1 cellular context compared by ENCODE assay signal in the genomic region with DNA sequence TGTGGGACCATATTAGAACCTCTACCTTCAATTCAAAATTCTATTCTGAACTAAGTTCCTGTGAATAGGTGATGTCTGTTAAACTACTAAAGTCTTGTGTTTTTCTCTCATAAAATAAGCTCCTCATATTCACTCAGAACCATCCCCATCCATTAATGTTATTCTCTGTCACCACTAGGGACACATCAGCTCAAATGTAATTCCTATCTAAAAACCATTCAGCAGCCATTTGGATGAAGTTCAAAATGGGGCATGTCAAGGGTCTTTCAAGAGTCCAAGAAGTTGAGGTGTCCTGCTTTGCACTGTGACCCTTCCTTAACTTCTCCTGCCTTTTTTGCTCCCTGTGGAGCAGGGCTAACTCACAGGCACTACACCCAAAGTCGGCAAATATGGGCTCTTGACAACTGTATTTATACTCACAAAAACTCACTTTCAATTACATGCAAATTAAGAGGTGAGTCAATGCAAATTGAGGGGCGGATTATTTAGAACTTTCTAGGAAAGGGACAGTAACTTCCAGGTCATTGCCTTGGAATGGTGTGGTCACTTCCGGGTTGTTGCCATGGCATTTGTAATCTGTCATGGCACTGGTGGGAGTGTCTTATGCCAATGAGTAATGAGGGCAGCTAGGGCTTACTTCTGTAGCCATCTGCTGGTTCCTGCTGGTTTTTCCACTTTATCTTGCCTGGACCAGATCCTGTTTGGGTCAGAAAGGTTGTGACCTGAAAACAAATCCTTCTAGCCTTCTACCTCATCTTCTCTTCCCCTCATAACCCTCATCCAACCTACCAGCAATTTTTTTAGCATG.
A peak's percentile ranks its signal among the peaks of the same experiment; 100 is the strongest.
TF ChIP-seq lines count a peak whose summit lies in the region.

No MANE protein-coding gene starts in this region.

TF ChIP-seq in GM12878, 131 proteins besides CTCF, POLR2A, EP300 and RAD21 (continued from another document):
- TF ChIP-seq, protein P1, sequence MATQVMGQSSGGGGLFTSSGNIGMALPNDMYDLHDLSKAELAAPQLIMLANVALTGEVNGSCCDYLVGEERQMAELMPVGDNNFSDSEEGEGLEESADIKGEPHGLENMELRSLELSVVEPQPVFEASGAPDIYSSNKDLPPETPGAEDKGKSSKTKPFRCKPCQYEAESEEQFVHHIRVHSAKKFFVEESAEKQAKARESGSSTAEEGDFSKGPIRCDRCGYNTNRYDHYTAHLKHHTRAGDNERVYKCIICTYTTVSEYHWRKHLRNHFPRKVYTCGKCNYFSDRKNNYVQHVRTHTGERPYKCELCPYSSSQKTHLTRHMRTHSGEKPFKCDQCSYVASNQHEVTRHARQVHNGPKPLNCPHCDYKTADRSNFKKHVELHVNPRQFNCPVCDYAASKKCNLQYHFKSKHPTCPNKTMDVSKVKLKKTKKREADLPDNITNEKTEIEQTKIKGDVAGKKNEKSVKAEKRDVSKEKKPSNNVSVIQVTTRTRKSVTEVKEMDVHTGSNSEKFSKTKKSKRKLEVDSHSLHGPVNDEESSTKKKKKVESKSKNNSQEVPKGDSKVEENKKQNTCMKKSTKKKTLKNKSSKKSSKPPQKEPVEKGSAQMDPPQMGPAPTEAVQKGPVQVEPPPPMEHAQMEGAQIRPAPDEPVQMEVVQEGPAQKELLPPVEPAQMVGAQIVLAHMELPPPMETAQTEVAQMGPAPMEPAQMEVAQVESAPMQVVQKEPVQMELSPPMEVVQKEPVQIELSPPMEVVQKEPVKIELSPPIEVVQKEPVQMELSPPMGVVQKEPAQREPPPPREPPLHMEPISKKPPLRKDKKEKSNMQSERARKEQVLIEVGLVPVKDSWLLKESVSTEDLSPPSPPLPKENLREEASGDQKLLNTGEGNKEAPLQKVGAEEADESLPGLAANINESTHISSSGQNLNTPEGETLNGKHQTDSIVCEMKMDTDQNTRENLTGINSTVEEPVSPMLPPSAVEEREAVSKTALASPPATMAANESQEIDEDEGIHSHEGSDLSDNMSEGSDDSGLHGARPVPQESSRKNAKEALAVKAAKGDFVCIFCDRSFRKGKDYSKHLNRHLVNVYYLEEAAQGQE (IDR thresholded peaks at IDR 0.05; ENCODE audit: low read depth, low read length) = no peak
- TF ChIP-seq, protein P2, sequence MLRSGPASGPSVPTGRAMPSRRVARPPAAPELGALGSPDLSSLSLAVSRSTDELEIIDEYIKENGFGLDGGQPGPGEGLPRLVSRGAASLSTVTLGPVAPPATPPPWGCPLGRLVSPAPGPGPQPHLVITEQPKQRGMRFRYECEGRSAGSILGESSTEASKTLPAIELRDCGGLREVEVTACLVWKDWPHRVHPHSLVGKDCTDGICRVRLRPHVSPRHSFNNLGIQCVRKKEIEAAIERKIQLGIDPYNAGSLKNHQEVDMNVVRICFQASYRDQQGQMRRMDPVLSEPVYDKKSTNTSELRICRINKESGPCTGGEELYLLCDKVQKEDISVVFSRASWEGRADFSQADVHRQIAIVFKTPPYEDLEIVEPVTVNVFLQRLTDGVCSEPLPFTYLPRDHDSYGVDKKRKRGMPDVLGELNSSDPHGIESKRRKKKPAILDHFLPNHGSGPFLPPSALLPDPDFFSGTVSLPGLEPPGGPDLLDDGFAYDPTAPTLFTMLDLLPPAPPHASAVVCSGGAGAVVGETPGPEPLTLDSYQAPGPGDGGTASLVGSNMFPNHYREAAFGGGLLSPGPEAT (IDR thresholded peaks at IDR 0.05; ENCODE audit: low read depth) = no peak
- TF ChIP-seq CHD2 (IDR thresholded peaks at IDR 0.05; ENCODE audit: borderline replicate concordance, low read depth, low read length) = no peak
- TF ChIP-seq, protein P3, sequence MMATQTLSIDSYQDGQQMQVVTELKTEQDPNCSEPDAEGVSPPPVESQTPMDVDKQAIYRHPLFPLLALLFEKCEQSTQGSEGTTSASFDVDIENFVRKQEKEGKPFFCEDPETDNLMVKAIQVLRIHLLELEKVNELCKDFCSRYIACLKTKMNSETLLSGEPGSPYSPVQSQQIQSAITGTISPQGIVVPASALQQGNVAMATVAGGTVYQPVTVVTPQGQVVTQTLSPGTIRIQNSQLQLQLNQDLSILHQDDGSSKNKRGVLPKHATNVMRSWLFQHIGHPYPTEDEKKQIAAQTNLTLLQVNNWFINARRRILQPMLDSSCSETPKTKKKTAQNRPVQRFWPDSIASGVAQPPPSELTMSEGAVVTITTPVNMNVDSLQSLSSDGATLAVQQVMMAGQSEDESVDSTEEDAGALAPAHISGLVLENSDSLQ (IDR thresholded peaks at IDR 0.05) = peak; percentile 57
- no peak for TF ChIP-seq ZZZ3 (IDR thresholded peaks at IDR 0.05; ENCODE audit: control insufficient read depth, insufficient read length, low read depth)
- no peak for TF ChIP-seq SPI1 (IDR thresholded peaks at IDR 0.05; ENCODE audit: borderline replicate concordance, insufficient read depth, low read depth, low read length)
- no peak for TF ChIP-seq JUND (IDR thresholded peaks at IDR 0.05; ENCODE audit: low read depth, low read length)
- no peak for TF ChIP-seq NR2F1 (conservative IDR thresholded peaks at IDR 0.05)
- no peak for TF ChIP-seq SUZ12 (IDR thresholded peaks at IDR 0.05; ENCODE audit: unreplicated experiment)
- peak; percentile 34; the same call in 1 of the 2 replicates for TF ChIP-seq NR2C1 (IDR thresholded peaks at IDR 0.05)
